In the genomic region with DNA sequence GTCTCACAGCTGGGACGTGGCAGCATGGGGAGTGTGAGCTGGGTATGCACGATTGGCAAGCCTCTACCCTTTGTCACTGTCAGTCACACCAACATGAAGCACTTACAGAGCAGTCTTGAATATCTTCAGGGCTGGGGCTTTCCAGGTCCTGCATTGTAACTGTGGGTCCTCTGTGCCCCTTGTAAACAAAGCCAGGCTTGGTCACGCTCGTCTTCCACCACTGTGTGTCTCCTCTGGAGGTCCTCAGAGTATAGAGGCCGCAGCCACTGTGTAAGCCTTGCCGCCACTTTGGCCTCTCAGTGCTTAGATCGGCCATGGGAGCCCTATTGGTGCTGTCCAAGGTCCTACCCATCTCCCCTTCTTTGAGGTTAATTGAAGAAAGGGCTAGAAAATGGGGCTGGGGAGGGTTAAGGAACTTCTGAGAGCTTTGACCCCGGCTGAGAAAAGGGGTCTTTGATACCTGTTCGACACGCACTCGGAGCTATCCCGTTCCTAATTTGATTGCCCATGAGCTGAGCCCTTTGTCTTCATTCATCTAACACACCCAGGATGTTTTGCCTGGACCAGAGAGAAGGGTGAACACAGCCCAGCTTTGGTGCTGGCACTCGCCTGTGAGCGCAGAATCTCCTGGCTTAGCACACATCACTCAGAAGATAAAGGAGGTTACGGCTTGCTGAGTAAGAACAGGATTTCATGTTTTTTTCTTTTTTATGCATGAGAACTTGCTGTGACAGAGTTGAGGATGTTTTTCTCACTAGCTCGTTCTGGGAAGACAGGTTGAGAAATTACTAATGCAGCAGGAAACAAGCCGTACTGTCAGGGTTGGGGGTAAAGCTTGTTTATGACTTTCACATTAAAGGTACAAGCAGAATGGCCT, we compare ENCODE assay signal across 9 cellular contexts.
DNase-seq lines count a peak whose midpoint lies in the region; ATAC-seq, FAIRE-seq and TF ChIP-seq lines count a peak whose summit lies in the region.
"Had no signal": no experiment of that assay in that cellular context is flagged by ENCODE, and none has a peak within 500 bp of the region (broad histone marks: within the 10 kb centered on the region; RNA-seq: fewer than 3 reads in every experiment).

No MANE protein-coding gene starts in this region.

- intact Hi-C loops in activated CD4-positive, alpha-beta memory T cell treated with anti-CD3 and anti-CD28 coated beads for 36 hours (cut with micrococcal nuclease): loop anchor here (1.0 to 5.0 kb wide), 3 partner anchors 33 to 78 kb away; no protein-coding TSS in a partner anchor

- peaks cover 0 to 16% (median 2%) of the 10 kb centered on the region in 4 donors for H3K4me1 ChIP-seq in Peyer's patch

- H3K4me1 Mint-ChIP-seq in activated CD4-positive, alpha-beta memory T cell treated with anti-CD3 and anti-CD28 coated beads for 36 hours (ENCODE audit: low read depth): peaks cover 94% of the 10 kb centered on the region

- TF ChIP-seq POLR2A in Peyer's patch (IDR thresholded peaks at IDR 0.05): no peak

- peak; percentile 68 for ATAC-seq in HG02885 (IDR thresholded peaks at IDR 0.05; ENCODE audit: poor library complexity, unreplicated experiment)

- no peak overlapping the region for H3K27ac ChIP-seq in Peyer's patch

- H3K27me3 ChIP-seq in Peyer's patch: no peaks in the 10 kb centered on the region

- H3K9me3 Mint-ChIP-seq in activated CD4-positive, alpha-beta memory T cell treated with anti-CD3 and anti-CD28 coated beads for 36 hours: no peaks in the 10 kb centered on the region

- POLR2A ChIA-PET in activated CD4-positive, alpha-beta memory T cell treated with anti-CD3 and anti-CD28 coated beads for 36 hours (lab: Charles Lee): interaction anchor here (0.6 to 3.4 kb wide), 11 partner anchors 11 to 267 kb away, joined by 3 to 19 read pairs (median 4); a partner anchor contains a TSS

- peak overlapping the region; percentile 96 for H3K27ac Mint-ChIP-seq in activated CD4-positive, alpha-beta memory T cell treated with anti-CD3 and anti-CD28 coated beads for 36 hours

- no peak overlapping the region for H3K4me3 ChIP-seq in Peyer's patch

- peak; percentile 89 for FAIRE-seq in GM19239 (lab: Jason Lieb, UNC)

- H3K27me3 Mint-ChIP-seq in activated CD4-positive, alpha-beta memory T cell treated with anti-CD3 and anti-CD28 coated beads for 36 hours: no peaks in the 10 kb centered on the region

- no peak for TF ChIP-seq CTCF in Peyer's patch (IDR thresholded peaks at IDR 0.05)

- H3K36me3 Mint-ChIP-seq in activated CD4-positive, alpha-beta memory T cell treated with anti-CD3 and anti-CD28 coated beads for 36 hours: peaks cover 1% of the 10 kb centered on the region

- H3K9me3 ChIP-seq in Peyer's patch: no peaks in the 10 kb centered on the region

- peak overlapping the region; percentile 61 for H3K4me3 Mint-ChIP-seq in activated CD4-positive, alpha-beta memory T cell treated with anti-CD3 and anti-CD28 coated beads for 36 hours

- H3K36me3 ChIP-seq in Peyer's patch: no peaks in the 10 kb centered on the region

- DNase-seq in GM19239 (ENCODE audit: insufficient read length, low spot score): peak; percentile 54
- peak; percentile 81 for DNase-seq in activated CD4-positive, alpha-beta memory T cell treated with anti-CD3 and anti-CD28 coated beads for 36 hours
- peak; percentile 69 for DNase-seq in stimulated activated CD4-positive, alpha-beta T cell treated with anti-CD3 and anti-CD28 coated beads, Interleukin-1b, Interleukin-23, amount 100 ng/mL, for 48 hours
- no peak for DNase-seq in kidney glomerular epithelial cell (lab: John Stamatoyannopoulos, UW)
- no peak for DNase-seq in NCI-H146 treated with DMSO at 0.1 percent for 48 hours (lab: John Stamatoyannopoulos, UW; ENCODE audit: unreplicated experiment)
- DNase-seq in COLO668 (lab: John Stamatoyannopoulos, UW; ENCODE audit: unreplicated experiment): no peak
- DNase-seq in Peyer's patch: no peak
- DNase-seq: NCI-H524 treated with DMSO at 0.1 percent for 48 hours had no signal

- CTCF ChIA-PET in activated CD4-positive, alpha-beta memory T cell treated with anti-CD3 and anti-CD28 coated beads for 36 hours (lab: Charles Lee): interaction anchor here (0.8 to 1.6 kb wide), 9 partner anchors 24 to 441 kb away, joined by 3 to 5 read pairs (median 3); no protein-coding TSS in a partner anchor

Comparison
In these comparisons a context has a peak if more than half of its experiments do, and no peak if none do; other contexts are left out.
1. DNase-seq: peak in GM19239 (single experiment), activated CD4-positive, alpha-beta memory T cell treated with anti-CD3 and anti-CD28 coated beads for 36 hours (single experiment) and stimulated activated CD4-positive, alpha-beta T cell treated with anti-CD3 and anti-CD28 coated beads, Interleukin-1b, Interleukin-23, amount 100 ng/mL, for 48 hours (single experiment); none in kidney glomerular epithelial cell (single experiment), NCI-H146 treated with DMSO at 0.1 percent for 48 hours (single experiment), COLO668 (single experiment) and Peyer's patch (0 of 3).